In genomic region chr9:1453636-1454035, GRCh38 we compare ENCODE assay signal across 15 cellular contexts.
"Had no signal": no experiment of that assay in that cellular context is flagged by ENCODE, and none has a peak within 500 bp of the region (broad histone marks: within the 10 kb centered on the region; RNA-seq: fewer than 3 reads in every experiment).

No MANE protein-coding gene starts in this region.

- H3K27me3 ChIP-seq: cardiac muscle cell, left lung, spleen, thyroid gland had no signal

- H3K36me3 ChIP-seq: cardiac muscle cell, left lung, spleen, thyroid gland had no signal

- H3K27ac ChIP-seq: cardiac muscle cell, left lung, spleen, thyroid gland had no signal

- H3K9me3 Mint-ChIP-seq: activated CD4-positive, alpha-beta memory T cell treated with anti-CD3 and anti-CD28 coated beads, Interleukin-2, amount 10 ng/mL, durations not matched to agents 7 days and 5 days; nephron; stimulated activated memory B cell treated with anti-CD40 and anti-IgM and Interleukin-4, amounts not matched to agents 10 μg/mL and 1 μg/mL and 100 μg/mL, for 72 hours; T-helper 2 cell treated with Interferon-gamma antibody and Interleukin-4, amounts not matched to agents 5 μg/mL and 100 μg/mL, for 36 hours had no signal

- ATAC-seq: activated CD4-positive, alpha-beta T cell treated with anti-CD3 and anti-CD28 coated beads for 36 hours; activated CD8-positive, alpha-beta memory T cell treated with anti-CD3 and anti-CD28 coated beads, Interleukin-2, amount 10 ng/mL, durations not matched to agents 7 days and 5 days; left lung; stimulated activated memory B cell treated with anti-CD40 and anti-IgM and Interleukin-4, amounts not matched to agents 10 μg/mL and 1 μg/mL and 100 μg/mL, for 72 hours had no signal

- H3K4me1 Mint-ChIP-seq: activated CD4-positive, alpha-beta memory T cell treated with anti-CD3 and anti-CD28 coated beads, Interleukin-2, amount 10 ng/mL, durations not matched to agents 7 days and 5 days; activated CD8-positive, alpha-beta memory T cell treated with anti-CD3 and anti-CD28 coated beads, Interleukin-2, amount 10 ng/mL, durations not matched to agents 7 days and 5 days; nephron; stimulated activated memory B cell treated with anti-CD40 and anti-IgM and Interleukin-4, amounts not matched to agents 10 μg/mL and 1 μg/mL and 100 μg/mL, for 72 hours had no signal

- H3K9me3 ChIP-seq: left lung, spleen, thyroid gland had no signal

- H3K4me3 ChIP-seq: cardiac muscle cell, left lung, spleen, thyroid gland had no signal

- H3K4me3 Mint-ChIP-seq: activated CD4-positive, alpha-beta memory T cell treated with anti-CD3 and anti-CD28 coated beads, Interleukin-2, amount 10 ng/mL, durations not matched to agents 7 days and 5 days; activated CD4-positive, alpha-beta T cell treated with anti-CD3 and anti-CD28 coated beads for 36 hours; activated CD8-positive, alpha-beta memory T cell treated with anti-CD3 and anti-CD28 coated beads, Interleukin-2, amount 10 ng/mL, durations not matched to agents 7 days and 5 days; activated naive CD8-positive, alpha-beta T cell; nephron; stimulated activated memory B cell treated with anti-CD40 and anti-IgM and Interleukin-4, amounts not matched to agents 10 μg/mL and 1 μg/mL and 100 μg/mL, for 72 hours; T-helper 2 cell treated with Interferon-gamma antibody and Interleukin-4, amounts not matched to agents 5 μg/mL and 100 μg/mL, for 36 hours had no signal

- FAIRE-seq: endometrium, kidney, TTC549 had no signal

- H3K27ac Mint-ChIP-seq: activated CD4-positive, alpha-beta memory T cell treated with anti-CD3 and anti-CD28 coated beads, Interleukin-2, amount 10 ng/mL, durations not matched to agents 7 days and 5 days; activated CD4-positive, alpha-beta T cell treated with anti-CD3 and anti-CD28 coated beads for 36 hours; activated CD8-positive, alpha-beta memory T cell treated with anti-CD3 and anti-CD28 coated beads, Interleukin-2, amount 10 ng/mL, durations not matched to agents 7 days and 5 days; activated naive CD8-positive, alpha-beta T cell; nephron; stimulated activated memory B cell treated with anti-CD40 and anti-IgM and Interleukin-4, amounts not matched to agents 10 μg/mL and 1 μg/mL and 100 μg/mL, for 72 hours; T-helper 2 cell treated with Interferon-gamma antibody and Interleukin-4, amounts not matched to agents 5 μg/mL and 100 μg/mL, for 36 hours had no signal

- H3K4me1 ChIP-seq: spleen, thyroid gland had no signal

- H3K36me3 Mint-ChIP-seq: activated CD8-positive, alpha-beta memory T cell treated with anti-CD3 and anti-CD28 coated beads, Interleukin-2, amount 10 ng/mL, durations not matched to agents 7 days and 5 days; activated naive CD8-positive, alpha-beta T cell; stimulated activated memory B cell treated with anti-CD40 and anti-IgM and Interleukin-4, amounts not matched to agents 10 μg/mL and 1 μg/mL and 100 μg/mL, for 72 hours had no signal

- DNase-seq: activated CD4-positive, alpha-beta memory T cell treated with anti-CD3 and anti-CD28 coated beads, Interleukin-2, amount 10 ng/mL, durations not matched to agents 7 days and 5 days; activated CD4-positive, alpha-beta T cell treated with anti-CD3 and anti-CD28 coated beads for 36 hours; activated CD8-positive, alpha-beta memory T cell treated with anti-CD3 and anti-CD28 coated beads, Interleukin-2, amount 10 ng/mL, durations not matched to agents 7 days and 5 days; kidney; left lung; spleen; stimulated activated CD4-positive, alpha-beta T cell treated with anti-CD3 and anti-CD28 coated beads, Interleukin-4, amount 100 ng/mL, for 4 hours; thyroid gland had no signal
